Comparison of ENCODE assay signal across 14 cellular contexts in the genomic region with DNA sequence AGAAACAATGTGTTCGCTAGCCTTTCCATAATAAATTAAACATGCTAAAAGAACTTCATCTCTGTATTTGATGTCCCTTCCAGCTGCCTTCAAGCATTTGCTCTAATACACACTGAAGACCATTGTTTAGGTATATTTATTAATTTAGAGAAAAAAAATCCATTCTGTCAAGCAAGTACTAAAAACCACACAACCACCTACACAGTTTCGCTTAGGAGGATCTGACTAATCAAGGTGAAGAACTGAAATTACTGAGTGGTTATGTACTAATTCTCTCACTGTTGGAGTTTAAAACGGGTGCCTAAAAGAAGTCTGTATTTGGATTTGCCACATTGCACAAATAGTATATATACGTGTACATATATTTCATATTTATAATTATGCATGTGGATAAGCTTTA. TPM values are rescaled to one million over a fixed set of nuclear protein-coding genes. Genes with fewer than 3 reads are reported as not detected.
DNase-seq lines count a peak whose midpoint lies in the region; ATAC-seq and TF ChIP-seq lines count a peak whose summit lies in the region.
"Had no signal": no experiment of that assay in that cellular context is flagged by ENCODE, and none has a peak within 500 bp of the region (broad histone marks: within the 10 kb centered on the region; RNA-seq: fewer than 3 reads in every experiment).

No MANE protein-coding gene starts in this region.

- no peaks in the 10 kb centered on the region for H3K9me3 Mint-ChIP-seq in activated T-helper 1 cell treated with anti-CD3 and anti-CD28 coated beads, Interleukin-12 subunit alpha, Interleukin-12 subunit beta, Interleukin-2, Interleukin-4 antibody, amounts not matched to agents 30 ng/mL and 10 ng/mL and 1 ng/mL, durations not matched to agents 14 hours and 24 hours and 36 hours
- H3K9me3 Mint-ChIP-seq in CD4-positive, alpha-beta memory T cell = no peaks in the 10 kb centered on the region
- H3K9me3 Mint-ChIP-seq in endothelial cell (ENCODE audit: unreplicated experiment) = no peaks in the 10 kb centered on the region
- H3K9me3 Mint-ChIP-seq: activated CD4-positive, alpha-beta memory T cell treated with anti-CD3 and anti-CD28 coated beads for 36 hours; brain had no signal

- no peaks in the 10 kb centered on the region for H3K4me1 ChIP-seq in CD4-positive, alpha-beta memory T cell (ENCODE audit: insufficient read depth, low read length)
- no peaks in the 10 kb centered on the region for H3K4me1 ChIP-seq in hepatocyte (ENCODE audit: insufficient read depth)

- H3K4me2 ChIP-seq in hepatocyte = no peak overlapping the region

- H3K4me3 Mint-ChIP-seq in activated T-helper 1 cell treated with anti-CD3 and anti-CD28 coated beads, Interleukin-12 subunit alpha, Interleukin-12 subunit beta, Interleukin-2, Interleukin-4 antibody, amounts not matched to agents 30 ng/mL and 10 ng/mL and 1 ng/mL, durations not matched to agents 14 hours and 24 hours and 36 hours = no peak overlapping the region
- no peak overlapping the region for H3K4me3 Mint-ChIP-seq in CD4-positive, alpha-beta memory T cell
- H3K4me3 Mint-ChIP-seq in endothelial cell (ENCODE audit: unreplicated experiment) = no peak overlapping the region
- H3K4me3 Mint-ChIP-seq: activated CD4-positive, alpha-beta memory T cell treated with anti-CD3 and anti-CD28 coated beads for 36 hours; brain had no signal

- DNase-seq in activated T-helper 1 cell treated with anti-CD3 and anti-CD28 coated beads, Interleukin-12 subunit alpha, Interleukin-12 subunit beta, Interleukin-2, Interleukin-4 antibody, amounts not matched to agents 30 ng/mL and 10 ng/mL and 1 ng/mL, durations not matched to agents 14 hours and 24 hours and 36 hours (ENCODE audit: low spot score) = no peak
- no peak for DNase-seq in CD4-positive, alpha-beta memory T cell
- DNase-seq in medulla oblongata (ENCODE audit: extremely low spot score) (no peak), hepatocyte (ENCODE audit: low spot score) (no peak), endothelial cell (ENCODE audit: low spot score) (no peak)
- DNase-seq: activated CD4-positive, alpha-beta memory T cell treated with anti-CD3 and anti-CD28 coated beads for 36 hours; NCI-H748 treated with DMSO at 0.1 percent for 48 hours; right cardiac atrium had no signal

- H3K27ac ChIP-seq in CD4-positive, alpha-beta memory T cell (ENCODE audit: low read depth, low read length) = no peak overlapping the region
- H3K27ac ChIP-seq in hepatocyte = no peak overlapping the region
- H3K27ac ChIP-seq: HL-60, SK-N-MC had no signal

- H3K4me1 Mint-ChIP-seq in activated T-helper 1 cell treated with anti-CD3 and anti-CD28 coated beads, Interleukin-12 subunit alpha, Interleukin-12 subunit beta, Interleukin-2, Interleukin-4 antibody, amounts not matched to agents 30 ng/mL and 10 ng/mL and 1 ng/mL, durations not matched to agents 14 hours and 24 hours and 36 hours (ENCODE audit: low read depth) = peaks cover 20% of the 10 kb centered on the region
- peaks cover 0 to 12% (median 2%) of the 10 kb centered on the region in 4 donors for H3K4me1 Mint-ChIP-seq in CD4-positive, alpha-beta memory T cell
- peaks cover 3% of the 10 kb centered on the region for H3K4me1 Mint-ChIP-seq in endothelial cell (ENCODE audit: unreplicated experiment)

- CTCF ChIA-PET in CD4-positive, alpha-beta memory T cell (lab: Charles Lee; ENCODE audit: partially characterized antibody) = no interaction called here

- peaks cover 5% of the 10 kb centered on the region for H3K79me2 ChIP-seq in hepatocyte

- TF ChIP-seq CTCF in hepatocyte (IDR thresholded peaks at IDR 0.05; ENCODE audit: poor library complexity) (no peak), endothelial cell (IDR thresholded peaks at IDR 0.05; ENCODE audit: unreplicated experiment) (no peak)

- peak; percentile 81 for ATAC-seq in GM18519 (IDR thresholded peaks at IDR 0.05; ENCODE audit: low FRiP score, unreplicated experiment)
- peak; percentile 81 for ATAC-seq in GM19463 (IDR thresholded peaks at IDR 0.05; ENCODE audit: unreplicated experiment)
- peak; percentile 76 for ATAC-seq in HG02981 (IDR thresholded peaks at IDR 0.05; ENCODE audit: unreplicated experiment)
- ATAC-seq: right cardiac atrium had no signal

- H3K9me3 ChIP-seq in CD4-positive, alpha-beta memory T cell (ENCODE audit: control insufficient read depth in 1 of 2, low read length in 2 of 2) = no peaks in the 10 kb centered on the region
- H3K9me3 ChIP-seq in hepatocyte (ENCODE audit: low read depth) = no peaks in the 10 kb centered on the region

- no peak overlapping the region for H3K4me3 ChIP-seq in CD4-positive, alpha-beta memory T cell (ENCODE audit: low read length in 2 of 2)
- no peak overlapping the region for H3K4me3 ChIP-seq in hepatocyte
- H3K4me3 ChIP-seq: SK-N-MC had no signal

- no peaks in the 10 kb centered on the region for H3K9me2 ChIP-seq in hepatocyte (replicated peaks; ENCODE audit: insufficient read depth)

- H4K20me1 ChIP-seq in hepatocyte (ENCODE audit: insufficient read depth, poor library complexity, severe bottlenecking) = no peaks in the 10 kb centered on the region

- peaks cover 6% of the 10 kb centered on the region for H3K27me3 Mint-ChIP-seq in activated T-helper 1 cell treated with anti-CD3 and anti-CD28 coated beads, Interleukin-12 subunit alpha, Interleukin-12 subunit beta, Interleukin-2, Interleukin-4 antibody, amounts not matched to agents 30 ng/mL and 10 ng/mL and 1 ng/mL, durations not matched to agents 14 hours and 24 hours and 36 hours (ENCODE audit: insufficient read depth)
- H3K27me3 Mint-ChIP-seq in CD4-positive, alpha-beta memory T cell = peaks cover 0 to 1% of the 10 kb centered on the region in 2 donors
- peaks cover 2% of the 10 kb centered on the region for H3K27me3 Mint-ChIP-seq in endothelial cell (ENCODE audit: unreplicated experiment)

- 93% methylated on average over 4 of the region's 4 CpGs for WGBS in hepatocyte (ENCODE audit: low lambda C conversion rate, missing lambda C conversion rate)

- H3K27ac Mint-ChIP-seq in activated T-helper 1 cell treated with anti-CD3 and anti-CD28 coated beads, Interleukin-12 subunit alpha, Interleukin-12 subunit beta, Interleukin-2, Interleukin-4 antibody, amounts not matched to agents 30 ng/mL and 10 ng/mL and 1 ng/mL, durations not matched to agents 14 hours and 24 hours and 36 hours = peak overlapping the region; percentile 65
- H3K27ac Mint-ChIP-seq in CD4-positive, alpha-beta memory T cell = no peak overlapping the region
- H3K27ac Mint-ChIP-seq in endothelial cell (ENCODE audit: unreplicated experiment) = no peak overlapping the region
- H3K27ac Mint-ChIP-seq: activated CD4-positive, alpha-beta memory T cell treated with anti-CD3 and anti-CD28 coated beads for 36 hours; brain had no signal

- POLR2A ChIA-PET in CD4-positive, alpha-beta memory T cell (lab: Charles Lee; ENCODE audit: partially characterized antibody) = no interaction called here

- no peak overlapping the region for H2AFZ ChIP-seq in hepatocyte

- intact Hi-C loops in activated T-helper 1 cell treated with anti-CD3 and anti-CD28 coated beads, Interleukin-12 subunit alpha, Interleukin-12 subunit beta, Interleukin-2, Interleukin-4 antibody, amounts not matched to agents 30 ng/mL and 10 ng/mL and 1 ng/mL, durations not matched to agents 14 hours and 24 hours and 36 hours (cut with micrococcal nuclease) = loop anchor here (1.0 to 5.0 kb wide), 7 partner anchors 25 to 446 kb away; a partner anchor contains a TSS
- intact Hi-C loops in CD4-positive, alpha-beta memory T cell (cut with micrococcal nuclease) = no loop called here

- H3K36me3 ChIP-seq in CD4-positive, alpha-beta memory T cell (ENCODE audit: insufficient read depth, low read length) = no peaks in the 10 kb centered on the region
- no peaks in the 10 kb centered on the region for H3K36me3 ChIP-seq in hepatocyte (replicated peaks; ENCODE audit: insufficient read depth, low read depth)

- no peaks in the 10 kb centered on the region for H3K36me3 Mint-ChIP-seq in activated T-helper 1 cell treated with anti-CD3 and anti-CD28 coated beads, Interleukin-12 subunit alpha, Interleukin-12 subunit beta, Interleukin-2, Interleukin-4 antibody, amounts not matched to agents 30 ng/mL and 10 ng/mL and 1 ng/mL, durations not matched to agents 14 hours and 24 hours and 36 hours (ENCODE audit: low read depth)
- H3K36me3 Mint-ChIP-seq in CD4-positive, alpha-beta memory T cell = no peaks in the 10 kb centered on the region
- H3K36me3 Mint-ChIP-seq in endothelial cell (ENCODE audit: low read depth, unreplicated experiment) = peaks cover 3% of the 10 kb centered on the region
- H3K36me3 Mint-ChIP-seq: activated CD4-positive, alpha-beta memory T cell treated with anti-CD3 and anti-CD28 coated beads for 36 hours; brain had no signal

- H3K27me3 ChIP-seq in CD4-positive, alpha-beta memory T cell (ENCODE audit: insufficient read depth, low read length) = no peaks in the 10 kb centered on the region
- H3K27me3 ChIP-seq in hepatocyte = no peaks in the 10 kb centered on the region

RNA-seq across cellular contexts. Expression of a gene that starts 58.9 kb away (rescaled TPM):
- 44.5 and 53.4 TPM in 2 replicates for total RNA-seq in activated T-helper 1 cell treated with anti-CD3 and anti-CD28 coated beads, Interleukin-12 subunit alpha, Interleukin-12 subunit beta, Interleukin-2, Interleukin-4 antibody, amounts not matched to agents 30 ng/mL and 10 ng/mL and 1 ng/mL, durations not matched to agents 14 hours and 24 hours and 36 hours
- total RNA-seq in CD4-positive, alpha-beta memory T cell = 10 to 100 TPM; 12.1 to 13.9 TPM
- polyA plus RNA-seq in CD4-positive, alpha-beta memory T cell = 10 to 100 TPM; 16.5 to 24.0 TPM
- total RNA-seq in hepatocyte (20.7 and 22.6 TPM in 2 replicates), endothelial cell (ENCODE audit: unreplicated experiment) (36.0 TPM)
- 29.6 and 32.6 TPM in 2 replicates for polyA plus RNA-seq in hepatocyte
